In the genomic region with DNA sequence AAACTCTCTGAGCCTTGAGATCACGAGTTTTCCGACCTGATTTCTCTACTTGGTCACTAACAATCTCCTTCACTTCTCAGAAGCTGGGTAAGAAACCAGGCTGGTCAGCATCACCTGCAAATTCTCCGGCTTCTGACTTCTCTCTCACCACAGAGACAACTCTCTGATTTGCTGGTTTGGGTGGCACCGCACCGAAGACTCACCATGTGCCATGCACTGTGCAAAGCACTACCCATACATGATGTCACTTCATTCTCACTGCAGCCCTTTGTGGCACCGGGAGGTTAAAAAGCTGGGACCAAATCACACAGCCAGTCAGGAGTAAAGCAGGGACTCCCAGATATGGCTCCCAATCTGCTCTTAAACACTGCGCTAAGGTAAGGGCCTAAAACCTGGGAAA, we compare ENCODE assay signal across 9 cellular contexts. TPM values are rescaled to one million over a fixed set of nuclear protein-coding genes. Genes with fewer than 3 reads are reported as not detected.
DNase-seq lines count a peak whose midpoint lies in the region; FAIRE-seq and TF ChIP-seq lines count a peak whose summit lies in the region.
"Had no signal": no experiment of that assay in that cellular context is flagged by ENCODE, and none has a peak within 500 bp of the region (broad histone marks: within the 10 kb centered on the region; RNA-seq: fewer than 3 reads in every experiment).

No MANE protein-coding gene starts in this region.

- in situ Hi-C loops in GM13977 (cut with MboI; ENCODE audit: low pct_unique_long_range_greater_than_20kb, low sequenced_read_pairs, unreplicated experiment), result no loop called here

- peaks cover 0 to 2% (median 0%) of the 10 kb centered on the region in 5 donors for H3K27me3 ChIP-seq in subcutaneous abdominal adipose tissue (ENCODE audit: control insufficient read depth in 5 of 5, insufficient read depth in 4 of 5, low read length in 5 of 5)

- H3K36me3 ChIP-seq in kidney (ENCODE audit: control insufficient read depth in 1 of 2, insufficient read depth in 2 of 2, low read length in 2 of 2), result no peaks in the 10 kb centered on the region
- H3K36me3 ChIP-seq in subcutaneous abdominal adipose tissue (ENCODE audit: control insufficient read depth in 5 of 5, insufficient read depth in 5 of 5, low read length in 5 of 5), result peaks cover 0 to 10% (median 7%) of the 10 kb centered on the region in 5 donors

- H3K27me3 Mint-ChIP-seq in activated T-helper 1 cell treated with anti-CD3 and anti-CD28 coated beads, Interleukin-12 subunit alpha, Interleukin-12 subunit beta, Interleukin-2, Interleukin-4 antibody, amounts not matched to agents 30 ng/mL and 10 ng/mL and 1 ng/mL, durations not matched to agents 14 hours and 24 hours and 36 hours (ENCODE audit: insufficient read depth), result peaks cover 11% of the 10 kb centered on the region

- TF ChIP-seq CTCF in kidney (IDR thresholded peaks at IDR 0.05; ENCODE audit: borderline replicate concordance, extremely low read depth, insufficient read depth) (no peak), GM13977 (IDR thresholded peaks at IDR 0.05; ENCODE audit: extremely low read depth, insufficient read depth, missing control alignments) (no peak)

- no peak for FAIRE-seq in kidney (lab: Jason Lieb, UNC)
- FAIRE-seq: colon had no signal

- peak overlapping the region; percentile 89 for H3K27ac Mint-ChIP-seq in activated T-helper 1 cell treated with anti-CD3 and anti-CD28 coated beads, Interleukin-12 subunit alpha, Interleukin-12 subunit beta, Interleukin-2, Interleukin-4 antibody, amounts not matched to agents 30 ng/mL and 10 ng/mL and 1 ng/mL, durations not matched to agents 14 hours and 24 hours and 36 hours

- no peak overlapping the region for H3K27ac ChIP-seq in kidney (ENCODE audit: low read depth in 2 of 2, low read length in 2 of 2)
- peak overlapping the region; percentile 30 for H3K27ac ChIP-seq in subcutaneous abdominal adipose tissue (ENCODE audit: low read depth, low read length)

- H3K9ac ChIP-seq in kidney (ENCODE audit: low read length in 2 of 2) (peak overlapping the region; percentile 74 to 96), subcutaneous abdominal adipose tissue (ENCODE audit: low read length in 5 of 5) (peak overlapping the region; percentile 88 to 95 (median 92))

- H3K4me1 Mint-ChIP-seq in activated T-helper 1 cell treated with anti-CD3 and anti-CD28 coated beads, Interleukin-12 subunit alpha, Interleukin-12 subunit beta, Interleukin-2, Interleukin-4 antibody, amounts not matched to agents 30 ng/mL and 10 ng/mL and 1 ng/mL, durations not matched to agents 14 hours and 24 hours and 36 hours (ENCODE audit: low read depth), result peaks cover 27% of the 10 kb centered on the region

- H3K36me3 Mint-ChIP-seq in activated T-helper 1 cell treated with anti-CD3 and anti-CD28 coated beads, Interleukin-12 subunit alpha, Interleukin-12 subunit beta, Interleukin-2, Interleukin-4 antibody, amounts not matched to agents 30 ng/mL and 10 ng/mL and 1 ng/mL, durations not matched to agents 14 hours and 24 hours and 36 hours (ENCODE audit: low read depth), result peaks cover 2% of the 10 kb centered on the region

- peaks cover 4% of the 10 kb centered on the region for H3K9me3 Mint-ChIP-seq in activated T-helper 1 cell treated with anti-CD3 and anti-CD28 coated beads, Interleukin-12 subunit alpha, Interleukin-12 subunit beta, Interleukin-2, Interleukin-4 antibody, amounts not matched to agents 30 ng/mL and 10 ng/mL and 1 ng/mL, durations not matched to agents 14 hours and 24 hours and 36 hours

- peak overlapping the region; percentile 97 for H3K4me3 Mint-ChIP-seq in activated T-helper 1 cell treated with anti-CD3 and anti-CD28 coated beads, Interleukin-12 subunit alpha, Interleukin-12 subunit beta, Interleukin-2, Interleukin-4 antibody, amounts not matched to agents 30 ng/mL and 10 ng/mL and 1 ng/mL, durations not matched to agents 14 hours and 24 hours and 36 hours

- H3K9me3 ChIP-seq in kidney (ENCODE audit: control insufficient read depth in 1 of 2, low read length in 2 of 2) (peaks cover 0 to 7% of the 10 kb centered on the region in 2 donors), subcutaneous abdominal adipose tissue (ENCODE audit: control insufficient read depth in 5 of 5, low read length in 5 of 5) (peaks cover 3 to 14% (median 9%) of the 10 kb centered on the region in 5 donors)

- intact Hi-C loops in activated T-helper 1 cell treated with anti-CD3 and anti-CD28 coated beads, Interleukin-12 subunit alpha, Interleukin-12 subunit beta, Interleukin-2, Interleukin-4 antibody, amounts not matched to agents 30 ng/mL and 10 ng/mL and 1 ng/mL, durations not matched to agents 14 hours and 24 hours and 36 hours (cut with micrococcal nuclease), result loop anchor here (5.0 to 10.0 kb wide), 4 partner anchors 554 to 1292 kb away; a partner anchor contains a TSS
- intact Hi-C loops in kidney (cut with DNase I), result no loop called here

- H3K4me3 ChIP-seq in kidney (ENCODE audit: low read length in 2 of 2), result peak overlapping the region; percentile 81 to 95
- H3K4me3 ChIP-seq in subcutaneous abdominal adipose tissue (ENCODE audit: low read depth in 1 of 5, low read length in 5 of 5), result peak overlapping the region; percentile 90 to 98 (median 93)

- DNase-seq in stimulated activated CD4-positive, alpha-beta T cell treated with anti-CD3 and anti-CD28 coated beads, Interleukin-1b, Interleukin-23, amount 100 ng/mL, for 48 hours, result peak; percentile 23
- DNase-seq in stimulated activated CD4-positive, alpha-beta T cell treated with anti-CD3 and anti-CD28 coated beads, Interleukin-4, amount 100 ng/mL, for 1 hour, result no peak
- DNase-seq in activated T-helper 1 cell treated with anti-CD3 and anti-CD28 coated beads, Interleukin-12 subunit alpha, Interleukin-12 subunit beta, Interleukin-2, Interleukin-4 antibody, amounts not matched to agents 30 ng/mL and 10 ng/mL and 1 ng/mL, durations not matched to agents 14 hours and 24 hours and 36 hours (ENCODE audit: low spot score), result no peak
- DNase-seq in kidney, result no peak
- no peak for DNase-seq in germinal center (ENCODE audit: low spot score)
- DNase-seq in MV-4-11 (lab: John Stamatoyannopoulos, UW), result no peak
- DNase-seq in GM13977 (ENCODE audit: low spot score), result no peak

- H3K4me1 ChIP-seq in kidney (ENCODE audit: control insufficient read depth in 1 of 2, insufficient read depth in 1 of 2, low read depth in 1 of 2, low read length in 2 of 2), result peaks cover 0 to 9% of the 10 kb centered on the region in 2 donors
- peaks cover 4 to 26% (median 22%) of the 10 kb centered on the region in 5 donors for H3K4me1 ChIP-seq in subcutaneous abdominal adipose tissue (ENCODE audit: control insufficient read depth in 5 of 5, insufficient read depth in 5 of 5, low read length in 5 of 5)

RNA-seq across cellular contexts. Expression of a gene that starts 0.7 kb away (rescaled TPM):
- total RNA-seq in activated T-helper 1 cell treated with anti-CD3 and anti-CD28 coated beads, Interleukin-12 subunit alpha, Interleukin-12 subunit beta, Interleukin-2, Interleukin-4 antibody, amounts not matched to agents 30 ng/mL and 10 ng/mL and 1 ng/mL, durations not matched to agents 14 hours and 24 hours and 36 hours, result 36.6 and 37.5 TPM in 2 replicates
- total RNA-seq in kidney, result 36.8 TPM
- 41.9 TPM for polyA plus RNA-seq in kidney (ENCODE audit: insufficient read depth, low read depth, low replicate concordance)
